In the genomic region with DNA sequence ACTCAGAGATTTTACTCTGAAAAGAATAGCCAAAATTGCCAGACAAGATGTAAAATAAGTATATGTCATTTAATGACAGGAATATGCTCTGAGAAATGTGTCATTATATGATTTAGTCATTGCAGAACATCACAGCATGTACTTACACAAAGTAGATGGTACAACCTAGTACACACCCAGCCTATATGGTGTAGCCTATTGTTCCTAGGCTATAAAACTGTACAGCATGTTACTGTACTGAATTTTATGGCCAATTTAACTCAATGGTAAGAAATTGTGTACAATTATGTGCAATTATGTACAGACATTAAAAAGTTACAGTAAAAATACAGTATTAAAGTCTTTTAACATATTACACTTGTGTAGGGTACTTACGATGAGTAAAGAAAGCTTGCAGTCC, we compare ENCODE assay signal across 20 cellular contexts.
A peak's percentile ranks its signal among the peaks of the same experiment; 100 is the strongest.
DNase-seq lines count a peak whose midpoint lies in the region; FAIRE-seq and TF ChIP-seq lines count a peak whose summit lies in the region.
"Had no signal": no experiment of that assay in that cellular context is flagged by ENCODE, and none has a peak within 500 bp of the region (broad histone marks: within the 10 kb centered on the region; RNA-seq: fewer than 3 reads in every experiment).

No MANE protein-coding gene starts in this region.

- no peaks in the 10 kb centered on the region for H3K36me3 Mint-ChIP-seq in osteocyte (ENCODE audit: unreplicated experiment)
- H3K36me3 Mint-ChIP-seq: CD4-positive, CD25-positive, alpha-beta regulatory T cell had no signal

- no peaks in the 10 kb centered on the region for H3K9me3 Mint-ChIP-seq in osteocyte (ENCODE audit: unreplicated experiment)
- H3K9me3 Mint-ChIP-seq: H9 had no signal

- FAIRE-seq in colon (lab: Jason Lieb, UNC) = peak; percentile 78
- FAIRE-seq: D721Med, GM12892, GM18507, H1 had no signal

- TF ChIP-seq CTCF in osteocyte (IDR thresholded peaks at IDR 0.05) = no peak

- POLR2A ChIA-PET in HEK293T (lab: Yijun Ruan, JAX) = no interaction called here

- peaks cover 6% of the 10 kb centered on the region for H3K4me1 Mint-ChIP-seq in osteocyte (ENCODE audit: unreplicated experiment)
- H3K4me1 Mint-ChIP-seq: CD4-positive, CD25-positive, alpha-beta regulatory T cell had no signal

- CTCF ChIA-PET in HEK293T (lab: Yijun Ruan, JAX) = no interaction called here

- H3K4me3 Mint-ChIP-seq in osteocyte (ENCODE audit: unreplicated experiment) = no peak overlapping the region
- H3K4me3 Mint-ChIP-seq: CD4-positive, CD25-positive, alpha-beta regulatory T cell; H9 had no signal

- H3K27ac Mint-ChIP-seq in osteocyte (ENCODE audit: unreplicated experiment) = no peak overlapping the region
- H3K27ac Mint-ChIP-seq: CD4-positive, CD25-positive, alpha-beta regulatory T cell had no signal

- DNase-seq in HEK293T (ENCODE audit: extremely low spot score) (no peak), NCI-H69 (lab: John Stamatoyannopoulos, UW) (peak; percentile 92), renal cortical epithelial cell (ENCODE audit: low read depth) (peak; percentile 1), GOT3 (lab: John Stamatoyannopoulos, UW) (no peak), osteocyte (ENCODE audit: extremely low spot score, unreplicated experiment) (no peak), DMS 273 (lab: John Stamatoyannopoulos, UW; ENCODE audit: unreplicated experiment) (no peak)
- DNase-seq: 8988T; BE2C; C1 segment of cervical spinal cord; Caco-2; CD4-positive, CD25-positive, alpha-beta regulatory T cell; DMS153; DMS79; GDM1; H9 had no signal

- H3K27me3 Mint-ChIP-seq in osteocyte (ENCODE audit: unreplicated experiment) = no peaks in the 10 kb centered on the region
- H3K27me3 Mint-ChIP-seq: CD4-positive, CD25-positive, alpha-beta regulatory T cell had no signal

TF ChIP-seq in HEK293T, 16 proteins besides CTCF, POLR2A, EP300 and RAD21:
- TF ChIP-seq HDGF (IDR thresholded peaks at IDR 0.05; ENCODE audit: borderline replicate concordance) = no peak
- peak; percentile 28; the same call in 1 of the 2 replicates for TF ChIP-seq PKNOX1 (IDR thresholded peaks at IDR 0.05)

Comparison
In these comparisons a context has a peak if more than half of its experiments do, and no peak if none do; other contexts are left out.
1. DNase-seq: peak in NCI-H69 (single experiment) and renal cortical epithelial cell (single experiment); none in HEK293T (single experiment), GOT3 (single experiment), osteocyte (single experiment) and DMS 273 (single experiment).